Comparison of ENCODE assay signal across 8 cellular contexts in the genomic region with DNA sequence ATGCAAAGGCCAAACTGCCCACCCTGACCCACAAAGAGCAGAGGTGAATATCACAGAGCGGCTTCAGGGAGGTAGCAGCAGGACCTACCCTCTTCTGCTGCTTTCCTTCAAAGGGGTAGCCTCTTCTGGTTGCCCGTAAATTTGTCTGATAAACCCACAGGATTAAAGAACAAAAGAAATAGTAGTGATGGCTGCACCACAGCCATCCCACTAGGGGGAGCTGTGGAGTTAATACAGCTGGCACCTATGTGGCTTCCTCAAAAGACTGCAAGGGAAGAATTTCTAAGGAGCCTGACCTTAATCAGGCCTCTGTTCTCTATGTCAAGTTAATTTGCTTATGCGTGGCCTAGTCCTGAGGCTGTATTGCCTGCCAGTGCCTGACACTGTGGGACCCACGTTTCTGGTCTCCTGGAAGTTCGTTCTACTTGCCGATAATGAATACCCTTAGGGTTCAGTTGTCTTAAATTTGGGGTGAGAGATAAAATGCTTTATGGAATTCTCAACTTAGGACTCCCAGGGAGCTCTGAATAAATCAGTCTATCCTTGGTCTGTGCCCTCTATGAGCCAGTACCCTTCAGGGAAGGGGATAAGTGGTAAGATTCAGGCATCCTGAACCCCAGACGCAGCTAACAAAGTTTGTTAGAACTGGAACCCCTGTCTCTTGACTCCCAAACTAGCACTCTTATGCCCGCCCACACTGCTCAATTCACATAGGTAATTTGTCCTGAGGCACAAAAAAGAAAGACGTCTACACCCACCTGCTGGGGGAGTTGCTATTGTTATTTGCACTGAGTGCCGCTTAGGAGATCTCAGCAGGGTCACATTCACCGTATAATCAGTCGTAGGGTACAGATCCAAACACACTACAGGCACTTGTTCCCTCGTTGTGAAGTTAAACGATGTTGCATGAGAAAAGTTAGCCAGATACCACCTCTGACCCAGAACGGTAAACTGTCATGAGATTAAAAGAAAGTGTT.
A peak's percentile ranks its signal among the peaks of the same experiment; 100 is the strongest.
DNase-seq lines count a peak whose midpoint lies in the region; ATAC-seq, FAIRE-seq and TF ChIP-seq lines count a peak whose summit lies in the region.

No MANE protein-coding gene starts in this region.

- no peaks in the 10 kb centered on the region for H3K9me3 ChIP-seq in astrocyte (ENCODE audit: insufficient read depth, low read depth, low read length)

- ATAC-seq in GM21529 (IDR thresholded peaks at IDR 0.05; ENCODE audit: unreplicated experiment) (peak; percentile 70), GM21381 (IDR thresholded peaks at IDR 0.05; ENCODE audit: unreplicated experiment) (no peak)

- no peak for FAIRE-seq in astrocyte (lab: Jason Lieb, UNC)

- H3K4me3 ChIP-seq in astrocyte (ENCODE audit: insufficient read depth, low read depth, low read length), result no peak overlapping the region

- no peaks in the 10 kb centered on the region for H3K79me2 ChIP-seq in astrocyte (ENCODE audit: insufficient read depth, low read length)

- no peak overlapping the region for H3K4me3 Mint-ChIP-seq in T-helper 2 cell treated with Interferon-gamma antibody and Interleukin-4, amounts not matched to agents 5 μg/mL and 100 μg/mL, for 36 hours
- no peak overlapping the region for H3K4me3 Mint-ChIP-seq in astrocyte (ENCODE audit: unreplicated experiment)

- peaks cover 22% of the 10 kb centered on the region for H3K4me1 Mint-ChIP-seq in T-helper 2 cell treated with Interferon-gamma antibody and Interleukin-4, amounts not matched to agents 5 μg/mL and 100 μg/mL, for 36 hours (ENCODE audit: low read depth)
- peaks cover 3% of the 10 kb centered on the region for H3K4me1 Mint-ChIP-seq in astrocyte (ENCODE audit: low read depth, unreplicated experiment)

- H3K4me1 ChIP-seq in astrocyte (ENCODE audit: insufficient read depth, low read length), result no peaks in the 10 kb centered on the region

- H3K27me3 ChIP-seq in astrocyte (ENCODE audit: insufficient read depth, low read length), result no peaks in the 10 kb centered on the region

- H3K27ac ChIP-seq in astrocyte (ENCODE audit: low read depth, low read length), result no peak overlapping the region

- no peak overlapping the region for H3K4me2 ChIP-seq in astrocyte (ENCODE audit: low read length)

- H2AFZ ChIP-seq in astrocyte (ENCODE audit: low read depth, low read length), result peak overlapping the region; percentile 65

- TF ChIP-seq CTCF in astrocyte (IDR thresholded peaks at IDR 0.05; ENCODE audit: insufficient read depth, low read depth, low read length), result peak; percentile 95

- DNase-seq in AML-193 (lab: John Stamatoyannopoulos, UW) (peak; percentile 73 to 80), NCI-H146 treated with DMSO at 0.1 percent for 48 hours (lab: John Stamatoyannopoulos, UW; ENCODE audit: unreplicated experiment) (peak; percentile 3), astrocyte (ENCODE audit: low read depth) (peak; percentile 41), hippocampal formation (lab: John Stamatoyannopoulos, UW) (peak; percentile 29 to 42), smooth muscle cell of the brain vasculature (ENCODE audit: low read depth, low spot score) (peak; percentile 43)
- DNase-seq in T-helper 2 cell treated with Interferon-gamma antibody and Interleukin-4, amounts not matched to agents 5 μg/mL and 100 μg/mL, for 36 hours (ENCODE audit: low spot score), result peak; percentile 47

- H3K27ac Mint-ChIP-seq in T-helper 2 cell treated with Interferon-gamma antibody and Interleukin-4, amounts not matched to agents 5 μg/mL and 100 μg/mL, for 36 hours, result no peak overlapping the region
- no peak overlapping the region for H3K27ac Mint-ChIP-seq in astrocyte (ENCODE audit: unreplicated experiment)

- H4K20me1 ChIP-seq in astrocyte (ENCODE audit: insufficient read depth, low read length), result no peaks in the 10 kb centered on the region

- H3K27me3 Mint-ChIP-seq in T-helper 2 cell treated with Interferon-gamma antibody and Interleukin-4, amounts not matched to agents 5 μg/mL and 100 μg/mL, for 36 hours (ENCODE audit: low read depth), result no peaks in the 10 kb centered on the region
- no peaks in the 10 kb centered on the region for H3K27me3 Mint-ChIP-seq in astrocyte (ENCODE audit: low read depth, unreplicated experiment)

- H3K9me3 Mint-ChIP-seq in T-helper 2 cell treated with Interferon-gamma antibody and Interleukin-4, amounts not matched to agents 5 μg/mL and 100 μg/mL, for 36 hours, result no peaks in the 10 kb centered on the region
- H3K9me3 Mint-ChIP-seq in astrocyte (ENCODE audit: unreplicated experiment), result peaks cover 5% of the 10 kb centered on the region

- peaks cover 25% of the 10 kb centered on the region for H3K36me3 Mint-ChIP-seq in T-helper 2 cell treated with Interferon-gamma antibody and Interleukin-4, amounts not matched to agents 5 μg/mL and 100 μg/mL, for 36 hours (ENCODE audit: low read depth)
- peaks cover 18% of the 10 kb centered on the region for H3K36me3 Mint-ChIP-seq in astrocyte (ENCODE audit: low read depth, unreplicated experiment)

- H3K9ac ChIP-seq in astrocyte (ENCODE audit: low read length), result no peak overlapping the region

- no peaks in the 10 kb centered on the region for H3K36me3 ChIP-seq in astrocyte (ENCODE audit: insufficient read depth, low read length)

Comparison
In these comparisons a context has a peak if more than half of its experiments do, and no peak if none do; other contexts are left out.
1. DNase-seq: peak in every context shown above with its lines; median percentile 76 in AML-193; 47 in T-helper 2 cell treated with Interferon-gamma antibody and Interleukin-4, amounts not matched to agents 5 μg/mL and 100 μg/mL, for 36 hours; 43 in smooth muscle cell of the brain vasculature; 41 in astrocyte; 36 in hippocampal formation; 3 in NCI-H146 treated with DMSO at 0.1 percent for 48 hours.